Comparison of ENCODE assay signal across 23 cellular contexts in genomic region chr20:53658327-53658726, GRCh38.
DNase-seq lines count a peak whose midpoint lies in the region; ATAC-seq, FAIRE-seq and TF ChIP-seq lines count a peak whose summit lies in the region.
"Had no signal": no experiment of that assay in that cellular context is flagged by ENCODE, and none has a peak within 500 bp of the region (broad histone marks: within the 10 kb centered on the region; RNA-seq: fewer than 3 reads in every experiment).

No MANE protein-coding gene starts in this region.

- H3K4me3 Mint-ChIP-seq in T-helper 1 cell treated with Interleukin-12 subunit alpha and Interleukin-12 subunit beta and Interleukin-4 antibody, amounts not matched to agents 30 μg/mL and 1 μg/mL, for 36 hours = no peak overlapping the region
- H3K4me3 Mint-ChIP-seq in Calu3 (ENCODE audit: low read depth, unreplicated experiment) = no peak overlapping the region
- H3K4me3 Mint-ChIP-seq in WTC11 = no peak overlapping the region
- peak overlapping the region in 6 of 10 donors; percentile 7 to 61 (median 32) for H3K4me3 Mint-ChIP-seq in naive thymus-derived CD4-positive, alpha-beta T cell
- H3K4me3 Mint-ChIP-seq: activated T-cell treated with anti-CD3 and anti-CD28 coated beads, Interleukin-2, amount 50 U/mL, for 24 hours; natural killer cell had no signal

- no peak overlapping the region for H3K27ac ChIP-seq in naive thymus-derived CD4-positive, alpha-beta T cell (ENCODE audit: low read depth, low read length)
- H3K27ac ChIP-seq: 22Rv1 had no signal

- BruUV-seq in Calu3 (replicated peaks; lab: Mats Ljungman, UMichigan) = no TSS peak

- in situ Hi-C loops in GM13976 (cut with MboI; ENCODE audit: low sequenced_read_pairs, unreplicated experiment) = no loop called here

- H3K4me3 ChIP-seq in naive thymus-derived CD4-positive, alpha-beta T cell (ENCODE audit: low read length) = no peak overlapping the region
- H3K4me3 ChIP-seq: esophagus muscularis mucosa, heart left ventricle, Peyer's patch, suprapubic skin had no signal

- no peak for ATAC-seq in WTC11
- ATAC-seq in naive thymus-derived CD4-positive, alpha-beta T cell = no peak
- ATAC-seq: heart left ventricle, natural killer cell had no signal

- peak overlapping the region; percentile 45 for H3K27ac Mint-ChIP-seq in T-helper 1 cell treated with Interleukin-12 subunit alpha and Interleukin-12 subunit beta and Interleukin-4 antibody, amounts not matched to agents 30 μg/mL and 1 μg/mL, for 36 hours
- H3K27ac Mint-ChIP-seq in Calu3 (ENCODE audit: unreplicated experiment) (peak overlapping the region; percentile 57), WTC11 (no peak overlapping the region)
- peak overlapping the region; percentile 35 to 95 (median 86) for H3K27ac Mint-ChIP-seq in naive thymus-derived CD4-positive, alpha-beta T cell
- H3K27ac Mint-ChIP-seq: natural killer cell had no signal

- H3K9me3 ChIP-seq in naive thymus-derived CD4-positive, alpha-beta T cell (ENCODE audit: control insufficient read depth in 2 of 3, low read length in 3 of 3) = no peaks in the 10 kb centered on the region
- H3K9me3 ChIP-seq: esophagus muscularis mucosa, heart left ventricle, Peyer's patch, suprapubic skin had no signal

- H3K36me3 ChIP-seq in naive thymus-derived CD4-positive, alpha-beta T cell (ENCODE audit: control insufficient read depth in 2 of 3, insufficient read depth in 3 of 3, low read length in 3 of 3) = no peaks in the 10 kb centered on the region
- H3K36me3 ChIP-seq: esophagus muscularis mucosa, heart left ventricle, Peyer's patch, suprapubic skin had no signal

- H3K27me3 Mint-ChIP-seq in T-helper 1 cell treated with Interleukin-12 subunit alpha and Interleukin-12 subunit beta and Interleukin-4 antibody, amounts not matched to agents 30 μg/mL and 1 μg/mL, for 36 hours (ENCODE audit: low read depth) = no peaks in the 10 kb centered on the region
- H3K27me3 Mint-ChIP-seq in Calu3 (ENCODE audit: unreplicated experiment) (no peaks in the 10 kb centered on the region), WTC11 (ENCODE audit: low read depth) (no peaks in the 10 kb centered on the region)
- no peaks in the 10 kb centered on the region for H3K27me3 Mint-ChIP-seq in naive thymus-derived CD4-positive, alpha-beta T cell
- H3K27me3 Mint-ChIP-seq: activated T-cell treated with anti-CD3 and anti-CD28 coated beads, Interleukin-2, amount 50 U/mL, for 24 hours had no signal

- POLR2A ChIA-PET in WTC11 (lab: Charles Lee) = interaction anchor here (0.6 kb wide), 1 partner anchor 11 kb away, joined by 3 read pairs; no protein-coding TSS in a partner anchor
- POLR2A ChIA-PET in naive thymus-derived CD4-positive, alpha-beta T cell (lab: Charles Lee) = interaction anchor here (0.5 to 11.1 kb wide), 13 partner anchors 13 to 207 kb away, joined by 3 to 125 read pairs (median 4); partner anchors contain the start of gene ZNF217

- H3K36me3 Mint-ChIP-seq in T-helper 1 cell treated with Interleukin-12 subunit alpha and Interleukin-12 subunit beta and Interleukin-4 antibody, amounts not matched to agents 30 μg/mL and 1 μg/mL, for 36 hours (ENCODE audit: low read depth) = peaks cover 4% of the 10 kb centered on the region
- peaks cover 10% of the 10 kb centered on the region for H3K36me3 Mint-ChIP-seq in Calu3 (ENCODE audit: insufficient read depth, unreplicated experiment)
- H3K36me3 Mint-ChIP-seq in WTC11 = no peaks in the 10 kb centered on the region
- peaks cover 0 to 3% (median 0%) of the 10 kb centered on the region in 5 donors for H3K36me3 Mint-ChIP-seq in naive thymus-derived CD4-positive, alpha-beta T cell
- H3K36me3 Mint-ChIP-seq: natural killer cell had no signal

- no peaks in the 10 kb centered on the region for H3K9me3 Mint-ChIP-seq in T-helper 1 cell treated with Interleukin-12 subunit alpha and Interleukin-12 subunit beta and Interleukin-4 antibody, amounts not matched to agents 30 μg/mL and 1 μg/mL, for 36 hours
- H3K9me3 Mint-ChIP-seq in Calu3 (ENCODE audit: low read depth, unreplicated experiment) (no peaks in the 10 kb centered on the region), WTC11 (no peaks in the 10 kb centered on the region)
- no peaks in the 10 kb centered on the region for H3K9me3 Mint-ChIP-seq in naive thymus-derived CD4-positive, alpha-beta T cell
- H3K9me3 Mint-ChIP-seq: activated T-cell treated with anti-CD3 and anti-CD28 coated beads, Interleukin-2, amount 50 U/mL, for 24 hours; natural killer cell had no signal

- no peak for FAIRE-seq in frontal cortex (lab: Jason Lieb, UNC)
- FAIRE-seq: HTR-8/SVneo had no signal

- peaks cover 60% of the 10 kb centered on the region for H3K4me1 Mint-ChIP-seq in T-helper 1 cell treated with Interleukin-12 subunit alpha and Interleukin-12 subunit beta and Interleukin-4 antibody, amounts not matched to agents 30 μg/mL and 1 μg/mL, for 36 hours (ENCODE audit: low read depth)
- H3K4me1 Mint-ChIP-seq in Calu3 (ENCODE audit: low read depth, unreplicated experiment) = peaks cover 41% of the 10 kb centered on the region
- H3K4me1 Mint-ChIP-seq in WTC11 = peaks cover 61% of the 10 kb centered on the region
- peaks cover 40 to 85% (median 69%) of the 10 kb centered on the region in 7 donors for H3K4me1 Mint-ChIP-seq in naive thymus-derived CD4-positive, alpha-beta T cell

- intact Hi-C loops in Calu3 (cut with micrococcal nuclease; ENCODE audit: unreplicated experiment) = loop anchor here (5.0 kb wide), 1 partner anchor 36 kb away; no protein-coding TSS in a partner anchor
- intact Hi-C loops in naive thymus-derived CD4-positive, alpha-beta T cell (cut with micrococcal nuclease) = loop anchor here (5.0 to 10.0 kb wide), 3 partner anchors 36 to 1254 kb away; no protein-coding TSS in a partner anchor

- TF ChIP-seq CTCF in Calu3 (IDR thresholded peaks at IDR 0.05; ENCODE audit: unreplicated experiment) = no peak
- TF ChIP-seq CTCF in WTC11 (IDR thresholded peaks at IDR 0.05) = no peak
- no peak for TF ChIP-seq CTCF in GM13976 (IDR thresholded peaks at IDR 0.05; ENCODE audit: borderline replicate concordance, control extremely low read depth, extremely low read depth, insufficient read depth, missing control alignments)

- CTCF ChIA-PET in Calu3 (lab: Charles Lee) (interaction anchor here (0.8 to 1.2 kb wide), 3 partner anchors 14 to 90 kb away, joined by 3 to 5 read pairs (median 3); no protein-coding TSS in a partner anchor), WTC11 (lab: Charles Lee) (interaction anchor here (0.5 to 1.9 kb wide), 9 partner anchors 45 to 306 kb away, joined by 3 to 8 read pairs (median 3); no protein-coding TSS in a partner anchor)
- CTCF ChIA-PET in naive thymus-derived CD4-positive, alpha-beta T cell (lab: Charles Lee) = interaction anchor here (0.6 to 1.0 kb wide), 5 partner anchors 37 to 79 kb away, joined by 3 to 9 read pairs (median 4); no protein-coding TSS in a partner anchor

- no peak for DNase-seq in T-helper 1 cell
- DNase-seq in Calu3 = no peak
- DNase-seq in WTC11 (ENCODE audit: low spot score) = no peak
- no peak for DNase-seq in naive thymus-derived CD4-positive, alpha-beta T cell
- no peak for DNase-seq in GM13976 (ENCODE audit: low spot score)
- DNase-seq in cerebellar cortex (ENCODE audit: low spot score) = no peak
- no peak for DNase-seq in frontal cortex (ENCODE audit: low spot score in 2 of 2)
- DNase-seq: activated T-cell treated with anti-CD3 and anti-CD28 coated beads, Interleukin-2, amount 50 U/mL, for 24 hours; amygdala; C1 segment of cervical spinal cord; caudate nucleus; DMS53; heart left ventricle; mesenchymal stem cell; natural killer cell; NCI-H2227 treated with DMSO at 0.1 percent for 48 hours; Peyer's patch; stimulated activated CD8-positive, alpha-beta memory T cell treated with anti-CD3 and anti-CD28 coated beads, Interleukin-4, amount 100 ng/mL, for 48 hours had no signal

- peaks cover 17 to 36% of the 10 kb centered on the region in 2 donors for H3K4me1 ChIP-seq in naive thymus-derived CD4-positive, alpha-beta T cell (ENCODE audit: control insufficient read depth in 2 of 2, insufficient read depth in 2 of 2, low read length in 2 of 2)

- no peaks in the 10 kb centered on the region for H3K27me3 ChIP-seq in naive thymus-derived CD4-positive, alpha-beta T cell (ENCODE audit: control insufficient read depth in 2 of 2, insufficient read depth in 2 of 2, low read length in 2 of 2)
- H3K27me3 ChIP-seq: esophagus muscularis mucosa, heart left ventricle, Peyer's patch, suprapubic skin had no signal

TF ChIP-seq in WTC11, 78 proteins besides CTCF, POLR2A, EP300 and RAD21:
- TF ChIP-seq TEAD1 (CRISPR knock-in tag; IDR thresholded peaks at IDR 0.05) (no peak), NFYB (CRISPR knock-in tag; conservative IDR thresholded peaks at IDR 0.05; ENCODE audit: low read depth) (no peak), GTF2I (CRISPR knock-in tag; conservative IDR thresholded peaks at IDR 0.05) (peak; percentile 91)

Comparison
In these comparisons a context has a peak if more than half of its experiments do, and no peak if none do; other contexts are left out.
1. H3K4me3 Mint-ChIP-seq: peak in naive thymus-derived CD4-positive, alpha-beta T cell (6 of 10); none in T-helper 1 cell treated with Interleukin-12 subunit alpha and Interleukin-12 subunit beta and Interleukin-4 antibody, amounts not matched to agents 30 μg/mL and 1 μg/mL, for 36 hours (single experiment), Calu3 (single experiment) and WTC11 (single experiment).